17 cellular contexts compared by ENCODE assay signal in genomic region chr13:65932587-65933239, GRCh38.
DNase-seq lines count a peak whose midpoint lies in the region; ATAC-seq and TF ChIP-seq lines count a peak whose summit lies in the region.
"Had no signal": no experiment of that assay in that cellular context is flagged by ENCODE, and none has a peak within 500 bp of the region (broad histone marks: within the 10 kb centered on the region; RNA-seq: fewer than 3 reads in every experiment).

No MANE protein-coding gene starts in this region.

- H3K36me3 ChIP-seq in RWPE2 (ENCODE audit: low read depth): no peaks in the 10 kb centered on the region
- H3K36me3 ChIP-seq: colonic mucosa had no signal

- H3K27ac Mint-ChIP-seq in HFFc6: no peak overlapping the region
- no peak overlapping the region for H3K27ac Mint-ChIP-seq in activated naive CD4-positive, alpha-beta T cell treated with anti-CD3 and anti-CD28 coated beads, Interleukin-2, amount 10 ng/mL, durations not matched to agents 7 days and 5 days
- H3K27ac Mint-ChIP-seq: B cell had no signal

- peaks cover 65% of the 10 kb centered on the region for H3K4me1 Mint-ChIP-seq in HFFc6 (ENCODE audit: low read depth)
- H3K4me1 Mint-ChIP-seq in activated naive CD4-positive, alpha-beta T cell treated with anti-CD3 and anti-CD28 coated beads, Interleukin-2, amount 10 ng/mL, durations not matched to agents 7 days and 5 days: no peaks in the 10 kb centered on the region
- H3K4me1 Mint-ChIP-seq: B cell had no signal

- no peaks in the 10 kb centered on the region for H3K27me3 ChIP-seq in RWPE2 (ENCODE audit: insufficient read depth, poor library complexity, severe bottlenecking)
- H3K27me3 ChIP-seq: colonic mucosa had no signal

- DNase-seq in HFFc6 (peak; percentile 82), RWPE2 (ENCODE audit: low spot score) (no peak), fibroblast of mammary gland (ENCODE audit: low read depth) (peak; percentile 40), retinal pigment epithelial cell (ENCODE audit: low read depth) (peak; percentile 81), kidney glomerular epithelial cell (lab: John Stamatoyannopoulos, UW) (no peak), cortex of kidney (lab: John Stamatoyannopoulos, UW) (no peak)
- no peak for DNase-seq in stimulated activated naive CD4-positive, alpha-beta T cell treated with Interleukin-2 at 50 U/mL for 16 hours (lab: John Stamatoyannopoulos, UW)
- DNase-seq in activated naive CD4-positive, alpha-beta T cell treated with anti-CD3 and anti-CD28 coated beads, Interleukin-2, amount 10 ng/mL, durations not matched to agents 7 days and 5 days: no peak
- DNase-seq: activated CD4-positive, alpha-beta T cell treated with anti-CD3 and anti-CD28 coated beads for 48 hours; activated CD8-positive, alpha-beta memory T cell treated with anti-CD3 and anti-CD28 coated beads, Interleukin-2, amount 50 U/mL, for 4 hours; colonic mucosa; Kasumi-1; NCI-H1436; stimulated activated CD8-positive, alpha-beta memory T cell treated with anti-CD3 and anti-CD28 coated beads, Interleukin-4, amount 100 ng/mL, for 48 hours had no signal

- H3K36me3 Mint-ChIP-seq in HFFc6 (ENCODE audit: low read depth): no peaks in the 10 kb centered on the region; the same call in 1 of the 2 replicates
- no peaks in the 10 kb centered on the region for H3K36me3 Mint-ChIP-seq in activated naive CD4-positive, alpha-beta T cell treated with anti-CD3 and anti-CD28 coated beads, Interleukin-2, amount 10 ng/mL, durations not matched to agents 7 days and 5 days

- no peaks in the 10 kb centered on the region for H3K9me3 Mint-ChIP-seq in HFFc6
- no peaks in the 10 kb centered on the region for H3K9me3 Mint-ChIP-seq in activated naive CD4-positive, alpha-beta T cell treated with anti-CD3 and anti-CD28 coated beads, Interleukin-2, amount 10 ng/mL, durations not matched to agents 7 days and 5 days

- H3K9me3 ChIP-seq in RWPE2 (ENCODE audit: severe bottlenecking): no peaks in the 10 kb centered on the region
- H3K9me3 ChIP-seq: colonic mucosa had no signal

- no peak for TF ChIP-seq CTCF in HFFc6 (IDR thresholded peaks at IDR 0.05)
- no peak for TF ChIP-seq CTCF in RWPE2 (IDR thresholded peaks at IDR 0.05; ENCODE audit: poor library complexity, severe bottlenecking)
- no peak for TF ChIP-seq CTCF in fibroblast of mammary gland (conservative IDR thresholded peaks at IDR 0.05; ENCODE audit: control insufficient read depth, insufficient read depth, low read depth, low read length)
- TF ChIP-seq CTCF in retinal pigment epithelial cell (conservative IDR thresholded peaks at IDR 0.05; ENCODE audit: low read depth, low read length): no peak

- ATAC-seq in RWPE2 (ENCODE audit: low read depth): peak; percentile 80
- ATAC-seq: HCT116 had no signal

- no peak overlapping the region for H3K4me3 Mint-ChIP-seq in HFFc6
- no peak overlapping the region for H3K4me3 Mint-ChIP-seq in activated naive CD4-positive, alpha-beta T cell treated with anti-CD3 and anti-CD28 coated beads, Interleukin-2, amount 10 ng/mL, durations not matched to agents 7 days and 5 days
- H3K4me3 Mint-ChIP-seq: B cell had no signal

- H3K27ac ChIP-seq in RWPE2 (ENCODE audit: poor library complexity, severe bottlenecking): no peak overlapping the region
- H3K27ac ChIP-seq: colonic mucosa, parathyroid adenoma had no signal

- peaks cover 4% of the 10 kb centered on the region for H3K4me1 ChIP-seq in RWPE2 (ENCODE audit: insufficient read depth, poor library complexity, severe bottlenecking)
- H3K4me1 ChIP-seq: colonic mucosa, parathyroid adenoma had no signal

- CTCF ChIA-PET in activated naive CD4-positive, alpha-beta T cell treated with anti-CD3 and anti-CD28 coated beads, Interleukin-2, amount 10 ng/mL, durations not matched to agents 7 days and 5 days (lab: Charles Lee): no interaction called here

- H3K4me3 ChIP-seq in RWPE2 (ENCODE audit: severe bottlenecking): no peak overlapping the region
- H3K4me3 ChIP-seq in fibroblast of mammary gland (ENCODE audit: control insufficient read depth, low read depth, low read length): no peak overlapping the region
- no peak overlapping the region for H3K4me3 ChIP-seq in retinal pigment epithelial cell (ENCODE audit: low read length)
- H3K4me3 ChIP-seq: colonic mucosa had no signal

- H3K27me3 Mint-ChIP-seq in HFFc6 (ENCODE audit: insufficient read depth): no peaks in the 10 kb centered on the region
- H3K27me3 Mint-ChIP-seq in activated naive CD4-positive, alpha-beta T cell treated with anti-CD3 and anti-CD28 coated beads, Interleukin-2, amount 10 ng/mL, durations not matched to agents 7 days and 5 days: no peaks in the 10 kb centered on the region
- H3K27me3 Mint-ChIP-seq: B cell had no signal

Comparison
In these comparisons a context has a peak if more than half of its experiments do, and no peak if none do; other contexts are left out.
1. DNase-seq: peak in HFFc6 (single experiment), fibroblast of mammary gland (single experiment) and retinal pigment epithelial cell (single experiment); none in RWPE2 (single experiment), stimulated activated naive CD4-positive, alpha-beta T cell treated with Interleukin-2 at 50 U/mL for 16 hours (single experiment), kidney glomerular epithelial cell (single experiment), activated naive CD4-positive, alpha-beta T cell treated with anti-CD3 and anti-CD28 coated beads, Interleukin-2, amount 10 ng/mL, durations not matched to agents 7 days and 5 days (single experiment) and cortex of kidney (single experiment).